ENCODE assay signal across 7 cellular contexts in genomic region chr15:69031013-69032001, GRCh38. TPM values are rescaled to one million over a fixed set of nuclear protein-coding genes. Genes with fewer than 3 reads are reported as not detected.
DNase-seq lines count a peak whose midpoint lies in the region; ATAC-seq and TF ChIP-seq lines count a peak whose summit lies in the region.

No MANE protein-coding gene starts in this region.

- peak overlapping the region; percentile 35; the same call in 1 of the 2 replicates for H2AFZ ChIP-seq in PC-3 (ENCODE audit: low read length)
- H2AFZ ChIP-seq in smooth muscle cell (ENCODE audit: low read depth) = no peak overlapping the region

- H3K4me3 ChIP-seq in PC-3 (ENCODE audit: low read length) (peak overlapping the region; percentile 30; the same call in 1 of the 2 replicates), iPS-15b (ENCODE audit: low read depth, low read length) (peak overlapping the region; percentile 43), smooth muscle cell (peak overlapping the region; percentile 47)

- no peaks in the 10 kb centered on the region for H3K9me3 ChIP-seq in PC-3 (ENCODE audit: low read length)
- H3K9me3 ChIP-seq in iPS-15b (ENCODE audit: control insufficient read depth, insufficient read depth, low read length) = no peaks in the 10 kb centered on the region
- no peaks in the 10 kb centered on the region for H3K9me3 ChIP-seq in smooth muscle cell (replicated peaks; ENCODE audit: low read depth)

- ATAC-seq in PC-3 = peak; percentile 23

- H3K4me2 ChIP-seq in PC-3 (ENCODE audit: low read length) (peak overlapping the region; percentile 71), smooth muscle cell (peak overlapping the region; percentile 81)

- no peaks in the 10 kb centered on the region for H3K36me3 ChIP-seq in PC-3 (ENCODE audit: low read depth, low read length)
- no peaks in the 10 kb centered on the region for H3K36me3 ChIP-seq in iPS-15b (ENCODE audit: control insufficient read depth, insufficient read depth, low read length)
- H3K36me3 ChIP-seq in smooth muscle cell (ENCODE audit: low read depth) = no peaks in the 10 kb centered on the region

- TF ChIP-seq CTCF in GM13976 (IDR thresholded peaks at IDR 0.05; ENCODE audit: borderline replicate concordance, control extremely low read depth, extremely low read depth, insufficient read depth, missing control alignments) (peak; percentile 60), PC-3 (conservative IDR thresholded peaks at IDR 0.05; ENCODE audit: low read depth, low read length) (peak; percentile 58), smooth muscle cell (IDR thresholded peaks at IDR 0.05; ENCODE audit: borderline replicate concordance, insufficient read depth, poor library complexity, severe bottlenecking) (peak; percentile 45)

- H3F3A ChIP-seq in PC-3 (ENCODE audit: low read length, unreplicated experiment) = peaks cover 5% of the 10 kb centered on the region
- H3F3A ChIP-seq in smooth muscle cell (ENCODE audit: low read depth) = no peaks in the 10 kb centered on the region

- peak overlapping the region; percentile 65 for H3K9ac ChIP-seq in PC-3 (ENCODE audit: low read length)
- no peak overlapping the region for H3K9ac ChIP-seq in iPS-15b (ENCODE audit: low read depth, low read length)
- H3K9ac ChIP-seq in smooth muscle cell (ENCODE audit: low read depth) = no peak overlapping the region

- CTCF ChIA-PET in PC-3 (lab: Charles Lee) = interaction anchor here (0.7 to 1.1 kb wide), 3 partner anchors 17 to 155 kb away, joined by 3 read pairs; no protein-coding TSS in a partner anchor

- no peaks in the 10 kb centered on the region for H4K20me1 ChIP-seq in PC-3 (ENCODE audit: low read length)
- H4K20me1 ChIP-seq in smooth muscle cell (ENCODE audit: low read depth) = no peaks in the 10 kb centered on the region

- no TSS peak for BruUV-seq in PC-3 (replicated peaks; lab: Mats Ljungman, UMichigan)

- no peaks in the 10 kb centered on the region for H3K79me2 ChIP-seq in PC-3 (ENCODE audit: low read length)
- no peaks in the 10 kb centered on the region for H3K79me2 ChIP-seq in smooth muscle cell (ENCODE audit: low read depth)

- POLR2A ChIA-PET in PC-3 (lab: Charles Lee; ENCODE audit: unreplicated experiment) = no interaction called here

- H3K9me2 ChIP-seq in PC-3 (replicated peaks; ENCODE audit: low read length) = no peaks in the 10 kb centered on the region

- H3K27me3 ChIP-seq in PC-3 (ENCODE audit: low read length) = no peaks in the 10 kb centered on the region
- peaks cover 8% of the 10 kb centered on the region for H3K27me3 ChIP-seq in iPS-15b (ENCODE audit: control insufficient read depth, insufficient read depth, low read length)
- H3K27me3 ChIP-seq in smooth muscle cell (ENCODE audit: low read depth) = no peaks in the 10 kb centered on the region

- H3K27ac ChIP-seq in PC-3 (ENCODE audit: low read length) (peak overlapping the region; percentile 99), smooth muscle cell (ENCODE audit: low read depth) (no peak overlapping the region)

- intact Hi-C loops in PC-3 (cut with micrococcal nuclease) = loop anchor here (10.0 kb wide), 1 partner anchor 97 kb away; the partner anchor contains the start of gene SPESP1

- in situ Hi-C loops in GM13976 (cut with MboI; ENCODE audit: low sequenced_read_pairs, unreplicated experiment) = no loop called here
- in situ Hi-C loops in ACHN (cut with HindIII; ENCODE audit: low pct_ligation_motif_present, low pct_unique_long_range_greater_than_20kb, low sequenced_read_pairs) = no loop called here

- 16% methylated on average over 42 of the region's 42 CpGs for WGBS in smooth muscle cell (ENCODE audit: low lambda C conversion rate)

- H3K4me1 ChIP-seq in PC-3 (ENCODE audit: insufficient read depth, low read length) (peaks cover 52% of the 10 kb centered on the region), iPS-15b (ENCODE audit: control insufficient read depth, insufficient read depth, low read length) (no peaks in the 10 kb centered on the region), smooth muscle cell (ENCODE audit: low read depth) (peaks cover 10% of the 10 kb centered on the region)

- DNase-seq in GM13976 (ENCODE audit: low spot score) (peak; percentile 59), PC-3 (peak; percentile 50), astrocyte of the hippocampus (ENCODE audit: low read depth, low spot score) (peak; percentile 69), smooth muscle cell (lab: John Stamatoyannopoulos, UW; ENCODE audit: unreplicated experiment) (no peak), ACHN (no peak), SHP77 (lab: John Stamatoyannopoulos, UW) (no peak)

RNA-seq across cellular contexts. Expression of gene NOX5, which starts 16.8 kb away (rescaled TPM):
- total RNA-seq in PC-3 (2014; rRNA removed) = 237 and 339 TPM in 2 replicates
- total RNA-seq in smooth muscle cell = 0.04 and 0.22 TPM in 2 replicates
- 0.16 and 0.50 TPM in 2 replicates for polyA plus RNA-seq in smooth muscle cell

Comparison
In these comparisons a context has a peak if more than half of its experiments do, and no peak if none do; other contexts are left out.
1. DNase-seq: peak in GM13976 (single experiment), PC-3 (single experiment) and astrocyte of the hippocampus (single experiment); none in smooth muscle cell (single experiment), ACHN (single experiment) and SHP77 (0 of 2).
2. RNA of gene NOX5, which starts 16.8 kb away (total RNA-seq): 237 to 339 TPM in PC-3; 0.04 to 0.22 TPM in smooth muscle cell; every median in the first group is over 100 times any median in the second.
3. Peak in every context shown above with its lines, with median percentiles within 50 percentile points of each other: CTCF ChIP-seq and H3K4me3 ChIP-seq.